11 cellular contexts compared by ENCODE assay signal in the genomic region with DNA sequence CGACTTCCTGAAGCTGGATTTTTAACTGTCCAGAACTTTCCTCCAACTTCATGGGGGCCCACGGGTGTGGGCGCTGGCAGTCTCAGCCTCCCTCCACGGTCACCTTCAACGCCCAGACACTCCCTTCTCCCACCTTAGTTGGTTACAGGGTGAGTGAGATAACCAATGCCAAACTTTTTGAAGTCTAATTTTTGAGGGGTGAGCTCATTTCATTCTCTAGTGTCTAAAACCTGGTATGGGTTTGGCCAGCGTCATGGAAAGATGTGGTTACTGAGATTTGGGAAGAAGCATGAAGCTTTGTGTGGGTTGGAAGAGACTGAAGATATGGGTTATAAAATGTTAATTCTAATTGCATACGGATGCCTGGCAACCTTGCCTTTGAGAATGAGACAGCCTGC. TPM values are rescaled to one million over a fixed set of nuclear protein-coding genes. Genes with fewer than 3 reads are reported as not detected.
DNase-seq lines count a peak whose midpoint lies in the region; ATAC-seq and TF ChIP-seq lines count a peak whose summit lies in the region.
"Had no signal": no experiment of that assay in that cellular context is flagged by ENCODE, and none has a peak within 500 bp of the region (broad histone marks: within the 10 kb centered on the region; RNA-seq: fewer than 3 reads in every experiment).

No MANE protein-coding gene starts in this region.

- TF ChIP-seq POLR2A in uterus (IDR thresholded peaks at IDR 0.05), result no peak

- H3K9ac ChIP-seq in endodermal cell (ENCODE audit: extremely low read depth, low read length, poor library complexity, severe bottlenecking) (no peak overlapping the region), muscle layer of colon (ENCODE audit: low read length) (peak overlapping the region; percentile 70)

- H3K4me3 ChIP-seq in cardiac muscle cell (peak overlapping the region; percentile 27), endodermal cell (ENCODE audit: low read length) (peak overlapping the region; percentile 76), muscle layer of colon (ENCODE audit: low read depth in 1 of 2, low read length in 2 of 2) (peak overlapping the region; percentile 33 to 76), uterus (peak overlapping the region; percentile 15 to 62)
- H3K4me3 ChIP-seq: A549, body of pancreas had no signal

- 20 to 35% methylated on average over 4 to 7 of the region's 7 CpGs for WGBS in endodermal cell (ENCODE audit: insufficient coverage in 1 of 2, insufficient read length in 1 of 2), 2 experiments

- no peak for ATAC-seq in Right ventricle myocardium superior (ENCODE audit: poor library complexity)
- ATAC-seq: A549, body of pancreas had no signal

- H3K9me3 ChIP-seq in cardiac muscle cell (ENCODE audit: low read depth), result no peaks in the 10 kb centered on the region
- H3K9me3 ChIP-seq in endodermal cell (ENCODE audit: control insufficient read depth, low read length), result no peaks in the 10 kb centered on the region
- H3K9me3 ChIP-seq in muscle layer of colon (ENCODE audit: low read length), result no peaks in the 10 kb centered on the region
- H3K9me3 ChIP-seq in uterus, result no peaks in the 10 kb centered on the region
- H3K9me3 ChIP-seq: A549, body of pancreas had no signal

- H3K4me1 Mint-ChIP-seq in endodermal cell, result peaks cover 14% of the 10 kb centered on the region

- peaks cover 74% of the 10 kb centered on the region for H3K27me3 Mint-ChIP-seq in endodermal cell (ENCODE audit: insufficient read depth)

- peak in 1 of 2 donors; percentile 79 for DNase-seq in cardiac muscle cell (ENCODE audit: low read depth in 1 of 2, low spot score in 1 of 2)
- no peak for DNase-seq in Right ventricle myocardium superior
- DNase-seq in endodermal cell, result peak; percentile 50
- no peak for DNase-seq in uterus
- DNase-seq in OCI-M2 (lab: John Stamatoyannopoulos, UW; ENCODE audit: unreplicated experiment), result no peak
- no peak for DNase-seq in cortex of kidney (lab: John Stamatoyannopoulos, UW)
- DNase-seq in NCI-H1436 treated with DMSO at 0.1 percent for 48 hours (lab: John Stamatoyannopoulos, UW), result no peak
- DNase-seq: body of pancreas, NCI-H2171 had no signal

- H3K27ac ChIP-seq in cardiac muscle cell (no peak overlapping the region), endodermal cell (ENCODE audit: low read depth, low read length) (no peak overlapping the region), muscle layer of colon (ENCODE audit: low read depth, low read length) (no peak overlapping the region), uterus (no peak overlapping the region)
- H3K27ac ChIP-seq: A549, body of pancreas had no signal

- H3K4me1 ChIP-seq in cardiac muscle cell (ENCODE audit: low read depth) (peaks cover 10% of the 10 kb centered on the region), endodermal cell (ENCODE audit: control insufficient read depth, insufficient read depth, low read length) (peaks cover 4% of the 10 kb centered on the region), muscle layer of colon (ENCODE audit: insufficient read depth, low read length) (peaks cover 3% of the 10 kb centered on the region), uterus (peaks cover 0 to 6% of the 10 kb centered on the region in 2 donors)

- TF ChIP-seq CTCF in cardiac muscle cell (IDR thresholded peaks at IDR 0.05; ENCODE audit: low read depth, low read length) (no peak), endodermal cell (conservative IDR thresholded peaks at IDR 0.05) (no peak), uterus (IDR thresholded peaks at IDR 0.05) (no peak)

- no peaks in the 10 kb centered on the region for H3K36me3 Mint-ChIP-seq in endodermal cell (ENCODE audit: low read depth)

- H3K27me3 ChIP-seq in cardiac muscle cell (peaks cover 51% of the 10 kb centered on the region), endodermal cell (ENCODE audit: control insufficient read depth, insufficient read depth, low read length, poor library complexity, severe bottlenecking) (peaks cover 66% of the 10 kb centered on the region), muscle layer of colon (ENCODE audit: control insufficient read depth in 1 of 2, insufficient read depth in 2 of 2, low read length in 2 of 2) (no peaks in the 10 kb centered on the region), uterus (no peaks in the 10 kb centered on the region)
- H3K27me3 ChIP-seq: body of pancreas had no signal

- no peaks in the 10 kb centered on the region for H3K9me3 Mint-ChIP-seq in endodermal cell

- peak overlapping the region; percentile 71 for H3K4me3 Mint-ChIP-seq in endodermal cell

- H3K36me3 ChIP-seq in cardiac muscle cell (no peaks in the 10 kb centered on the region), endodermal cell (ENCODE audit: control insufficient read depth, insufficient read depth, low read length) (no peaks in the 10 kb centered on the region), muscle layer of colon (ENCODE audit: insufficient read depth, low read length) (no peaks in the 10 kb centered on the region), uterus (no peaks in the 10 kb centered on the region)

- intact Hi-C loops in Right ventricle myocardium superior (cut with DNase I), result loop anchor here (10.0 kb wide), 1 partner anchor 183 kb away; no protein-coding TSS in a partner anchor
- intact Hi-C loops in uterus (cut with DNase I; ENCODE audit: low total_unique reads), result no loop called here

- H3K27ac Mint-ChIP-seq in endodermal cell, result no peak overlapping the region

RNA-seq across cellular contexts. Expression of a gene that starts 3.3 kb away (rescaled TPM):
- total RNA-seq in cardiac muscle cell (14.9 and 19.0 TPM in 2 replicates), Right ventricle myocardium superior (8.6 TPM), endodermal cell (1 to 10 TPM; 2.5 to 4.7 TPM), uterus (10 to 100 TPM in 2 of 4 donors, 1 to 10 TPM in 2; 5.0 to 39.3 (median 10.2) TPM)
- polyA plus RNA-seq in cardiac muscle cell, result 11.2 and 14.2 TPM in 2 replicates
- polyA plus RNA-seq in endodermal cell (2013, experiment 1 of 2), result 7.4 TPM
- polyA plus RNA-seq in endodermal cell (2013, experiment 2 of 2), result 7.5 TPM
